ENCODE assay signal across 20 cellular contexts in the genomic region with DNA sequence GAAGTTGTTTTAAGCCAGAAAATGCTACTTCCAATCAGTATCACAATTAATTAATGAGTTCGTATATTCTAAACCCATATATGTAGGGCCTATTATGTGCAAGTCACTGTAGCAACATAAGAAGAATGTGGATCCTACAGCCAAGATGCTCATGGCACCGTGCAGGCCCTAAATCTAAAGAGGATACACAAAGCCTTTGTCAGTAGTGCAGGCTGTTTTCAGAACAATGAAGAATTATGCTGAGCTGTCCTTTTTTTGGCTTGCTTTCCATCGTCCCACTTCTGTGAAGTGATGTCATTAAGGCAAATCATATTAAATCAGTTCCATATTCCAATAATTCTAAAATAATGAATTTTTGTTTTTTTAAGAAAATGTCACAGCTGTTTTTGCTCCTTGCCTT.
DNase-seq lines count a peak whose midpoint lies in the region; ATAC-seq and TF ChIP-seq lines count a peak whose summit lies in the region.
"Had no signal": no experiment of that assay in that cellular context is flagged by ENCODE, and none has a peak within 500 bp of the region (broad histone marks: within the 10 kb centered on the region; RNA-seq: fewer than 3 reads in every experiment).

No MANE protein-coding gene starts in this region.

- H3K27ac Mint-ChIP-seq in GM23338: 0 out of 2 replicates have a peak overlapping the region, but pooled peaks have one; percentile 38
- H3K27ac Mint-ChIP-seq: CD8-positive, alpha-beta T cell had no signal

- H3K27ac ChIP-seq in GM23338 (ENCODE audit: low read depth) (no peak overlapping the region), cingulate gyrus (ENCODE audit: low read depth, low read length) (peak overlapping the region; percentile 58), layer of hippocampus (ENCODE audit: low read depth, low read length) (peak overlapping the region; percentile 60), aorta (ENCODE audit: low read depth in 1 of 2, low read length in 2 of 2) (no peak overlapping the region)
- H3K27ac ChIP-seq: BLaER1 treated with 17β-estradiol and CSF1 and Interleukin-3, amounts not matched to agents 10 nM and 100 nM had no signal

- intact Hi-C loops in aorta (cut with DNase I): no loop called here

- no peaks in the 10 kb centered on the region for H3K9me3 Mint-ChIP-seq in GM23338
- H3K9me3 Mint-ChIP-seq: CD8-positive, alpha-beta T cell had no signal

- 66 to 71% methylated on average over 3 of the region's 3 CpGs for WGBS in aorta, 2 donors

- H3K4me3 Mint-ChIP-seq in GM23338: no peak overlapping the region
- H3K4me3 Mint-ChIP-seq: CD8-positive, alpha-beta T cell had no signal

- H3K79me2 ChIP-seq in GM23338 (replicated peaks; ENCODE audit: insufficient read depth): no peaks in the 10 kb centered on the region

- H4K20me1 ChIP-seq in GM23338 (replicated peaks; ENCODE audit: insufficient read depth): no peaks in the 10 kb centered on the region
- H4K20me1 ChIP-seq: BLaER1 treated with 17β-estradiol and CSF1 and Interleukin-3, amounts not matched to agents 10 nM and 100 nM had no signal

- H3K4me3 ChIP-seq in GM23338 (no peak overlapping the region), aorta (ENCODE audit: low read length in 2 of 2) (no peak overlapping the region)
- H3K4me3 ChIP-seq: BLaER1 treated with 17β-estradiol and CSF1 and Interleukin-3, amounts not matched to agents 10 nM and 100 nM had no signal

- H3K36me3 ChIP-seq in GM23338 (ENCODE audit: insufficient read depth) (no peaks in the 10 kb centered on the region), aorta (ENCODE audit: control insufficient read depth in 1 of 2, insufficient read depth in 2 of 2, low read length in 1 of 2) (no peaks in the 10 kb centered on the region)
- H3K36me3 ChIP-seq: BLaER1 treated with 17β-estradiol and CSF1 and Interleukin-3, amounts not matched to agents 10 nM and 100 nM had no signal

- no peak overlapping the region for H3K4me2 ChIP-seq in GM23338
- H3K4me2 ChIP-seq: BLaER1 treated with 17β-estradiol and CSF1 and Interleukin-3, amounts not matched to agents 10 nM and 100 nM had no signal

- H2AFZ ChIP-seq in GM23338: no peak overlapping the region

- H3K27me3 ChIP-seq in GM23338 (ENCODE audit: insufficient read depth) (no peaks in the 10 kb centered on the region), layer of hippocampus (ENCODE audit: control insufficient read depth, insufficient read depth, low read length) (no peaks in the 10 kb centered on the region), aorta (ENCODE audit: control insufficient read depth in 1 of 2, insufficient read depth in 2 of 2, low read length in 1 of 2) (no peaks in the 10 kb centered on the region)
- H3K27me3 ChIP-seq: BLaER1 treated with 17β-estradiol and CSF1 and Interleukin-3, amounts not matched to agents 10 nM and 100 nM had no signal

- no peaks in the 10 kb centered on the region; the same call in 2 of the 3 replicates for H3K36me3 Mint-ChIP-seq in GM23338 (ENCODE audit: low read depth)
- H3K36me3 Mint-ChIP-seq: CD8-positive, alpha-beta T cell had no signal

- ATAC-seq in GM23338: no peak
- no peak for ATAC-seq in GM21529 (IDR thresholded peaks at IDR 0.05; ENCODE audit: unreplicated experiment)
- no peak for ATAC-seq in aorta (ENCODE audit: low FRiP score)
- no peak for ATAC-seq in HG03442 (IDR thresholded peaks at IDR 0.05; ENCODE audit: unreplicated experiment)
- ATAC-seq: CD8-positive, alpha-beta T cell had no signal

- H3K9me3 ChIP-seq in aorta (ENCODE audit: control insufficient read depth, low read length): no peaks in the 10 kb centered on the region
- H3K9me3 ChIP-seq: BLaER1 treated with 17β-estradiol and CSF1 and Interleukin-3, amounts not matched to agents 10 nM and 100 nM had no signal

- peaks cover 32% of the 10 kb centered on the region for H3K4me1 Mint-ChIP-seq in GM23338

- DNase-seq in GM23338 (ENCODE audit: low spot score) (no peak), putamen (ENCODE audit: low spot score) (peak; percentile 52), aorta (no peak), H4 (ENCODE audit: low spot score) (no peak)
- DNase-seq: Calu3; CD8-positive, alpha-beta T cell; EL; GOT3; Karpas-422; NCI-H1417 treated with DMSO at 0.1 percent for 48 hours; NCI-H1930; NCI-H345; NCI-H524 treated with DMSO at 0.1 percent for 48 hours; RPMI8226; SIG-M5 had no signal

- H3F3A ChIP-seq in GM23338 (replicated peaks; ENCODE audit: low read depth): no peaks in the 10 kb centered on the region

- no peak for TF ChIP-seq CTCF in GM23338 (conservative IDR thresholded peaks at IDR 0.05; ENCODE audit: low read depth in 2 of 2)

- H3K27me3 Mint-ChIP-seq in GM23338 (ENCODE audit: insufficient read depth, low read depth, poor library complexity): peaks cover 2% of the 10 kb centered on the region

- peaks cover 28% of the 10 kb centered on the region for H3K4me1 ChIP-seq in GM23338 (ENCODE audit: insufficient read depth)
- no peaks in the 10 kb centered on the region for H3K4me1 ChIP-seq in aorta (ENCODE audit: control insufficient read depth in 1 of 2, insufficient read depth in 2 of 2, low read length in 2 of 2)
- H3K4me1 ChIP-seq: BLaER1 treated with 17β-estradiol and CSF1 and Interleukin-3, amounts not matched to agents 10 nM and 100 nM had no signal

- no peaks in the 10 kb centered on the region for H3K9me2 ChIP-seq in GM23338 (ENCODE audit: insufficient read depth)

TF ChIP-seq in GM23338, 12 proteins besides CTCF, POLR2A, EP300 and RAD21 (continues in another document):
- TF ChIP-seq ZNF331 (CRISPR knock-in tag; IDR thresholded peaks at IDR 0.05; ENCODE audit: low read depth) (no peak), CREB1 (CRISPR knock-in tag; IDR thresholded peaks at IDR 0.05; ENCODE audit: low read depth) (no peak), ZNF114 (CRISPR knock-in tag; IDR thresholded peaks at IDR 0.05) (no peak), JUNB (IDR thresholded peaks at IDR 0.05; ENCODE audit: unreplicated experiment) (no peak), STAT1 (IDR thresholded peaks at IDR 0.05; ENCODE audit: unreplicated experiment) (no peak), POLR2AphosphoS5 (IDR thresholded peaks at IDR 0.05; ENCODE audit: low read depth) (no peak), EZH2 (IDR thresholded peaks at IDR 0.05; ENCODE audit: low read depth, unreplicated experiment) (no peak), NANOG (IDR thresholded peaks at IDR 0.05; ENCODE audit: borderline replicate concordance) (no peak)
- TF ChIP-seq, protein P1, sequence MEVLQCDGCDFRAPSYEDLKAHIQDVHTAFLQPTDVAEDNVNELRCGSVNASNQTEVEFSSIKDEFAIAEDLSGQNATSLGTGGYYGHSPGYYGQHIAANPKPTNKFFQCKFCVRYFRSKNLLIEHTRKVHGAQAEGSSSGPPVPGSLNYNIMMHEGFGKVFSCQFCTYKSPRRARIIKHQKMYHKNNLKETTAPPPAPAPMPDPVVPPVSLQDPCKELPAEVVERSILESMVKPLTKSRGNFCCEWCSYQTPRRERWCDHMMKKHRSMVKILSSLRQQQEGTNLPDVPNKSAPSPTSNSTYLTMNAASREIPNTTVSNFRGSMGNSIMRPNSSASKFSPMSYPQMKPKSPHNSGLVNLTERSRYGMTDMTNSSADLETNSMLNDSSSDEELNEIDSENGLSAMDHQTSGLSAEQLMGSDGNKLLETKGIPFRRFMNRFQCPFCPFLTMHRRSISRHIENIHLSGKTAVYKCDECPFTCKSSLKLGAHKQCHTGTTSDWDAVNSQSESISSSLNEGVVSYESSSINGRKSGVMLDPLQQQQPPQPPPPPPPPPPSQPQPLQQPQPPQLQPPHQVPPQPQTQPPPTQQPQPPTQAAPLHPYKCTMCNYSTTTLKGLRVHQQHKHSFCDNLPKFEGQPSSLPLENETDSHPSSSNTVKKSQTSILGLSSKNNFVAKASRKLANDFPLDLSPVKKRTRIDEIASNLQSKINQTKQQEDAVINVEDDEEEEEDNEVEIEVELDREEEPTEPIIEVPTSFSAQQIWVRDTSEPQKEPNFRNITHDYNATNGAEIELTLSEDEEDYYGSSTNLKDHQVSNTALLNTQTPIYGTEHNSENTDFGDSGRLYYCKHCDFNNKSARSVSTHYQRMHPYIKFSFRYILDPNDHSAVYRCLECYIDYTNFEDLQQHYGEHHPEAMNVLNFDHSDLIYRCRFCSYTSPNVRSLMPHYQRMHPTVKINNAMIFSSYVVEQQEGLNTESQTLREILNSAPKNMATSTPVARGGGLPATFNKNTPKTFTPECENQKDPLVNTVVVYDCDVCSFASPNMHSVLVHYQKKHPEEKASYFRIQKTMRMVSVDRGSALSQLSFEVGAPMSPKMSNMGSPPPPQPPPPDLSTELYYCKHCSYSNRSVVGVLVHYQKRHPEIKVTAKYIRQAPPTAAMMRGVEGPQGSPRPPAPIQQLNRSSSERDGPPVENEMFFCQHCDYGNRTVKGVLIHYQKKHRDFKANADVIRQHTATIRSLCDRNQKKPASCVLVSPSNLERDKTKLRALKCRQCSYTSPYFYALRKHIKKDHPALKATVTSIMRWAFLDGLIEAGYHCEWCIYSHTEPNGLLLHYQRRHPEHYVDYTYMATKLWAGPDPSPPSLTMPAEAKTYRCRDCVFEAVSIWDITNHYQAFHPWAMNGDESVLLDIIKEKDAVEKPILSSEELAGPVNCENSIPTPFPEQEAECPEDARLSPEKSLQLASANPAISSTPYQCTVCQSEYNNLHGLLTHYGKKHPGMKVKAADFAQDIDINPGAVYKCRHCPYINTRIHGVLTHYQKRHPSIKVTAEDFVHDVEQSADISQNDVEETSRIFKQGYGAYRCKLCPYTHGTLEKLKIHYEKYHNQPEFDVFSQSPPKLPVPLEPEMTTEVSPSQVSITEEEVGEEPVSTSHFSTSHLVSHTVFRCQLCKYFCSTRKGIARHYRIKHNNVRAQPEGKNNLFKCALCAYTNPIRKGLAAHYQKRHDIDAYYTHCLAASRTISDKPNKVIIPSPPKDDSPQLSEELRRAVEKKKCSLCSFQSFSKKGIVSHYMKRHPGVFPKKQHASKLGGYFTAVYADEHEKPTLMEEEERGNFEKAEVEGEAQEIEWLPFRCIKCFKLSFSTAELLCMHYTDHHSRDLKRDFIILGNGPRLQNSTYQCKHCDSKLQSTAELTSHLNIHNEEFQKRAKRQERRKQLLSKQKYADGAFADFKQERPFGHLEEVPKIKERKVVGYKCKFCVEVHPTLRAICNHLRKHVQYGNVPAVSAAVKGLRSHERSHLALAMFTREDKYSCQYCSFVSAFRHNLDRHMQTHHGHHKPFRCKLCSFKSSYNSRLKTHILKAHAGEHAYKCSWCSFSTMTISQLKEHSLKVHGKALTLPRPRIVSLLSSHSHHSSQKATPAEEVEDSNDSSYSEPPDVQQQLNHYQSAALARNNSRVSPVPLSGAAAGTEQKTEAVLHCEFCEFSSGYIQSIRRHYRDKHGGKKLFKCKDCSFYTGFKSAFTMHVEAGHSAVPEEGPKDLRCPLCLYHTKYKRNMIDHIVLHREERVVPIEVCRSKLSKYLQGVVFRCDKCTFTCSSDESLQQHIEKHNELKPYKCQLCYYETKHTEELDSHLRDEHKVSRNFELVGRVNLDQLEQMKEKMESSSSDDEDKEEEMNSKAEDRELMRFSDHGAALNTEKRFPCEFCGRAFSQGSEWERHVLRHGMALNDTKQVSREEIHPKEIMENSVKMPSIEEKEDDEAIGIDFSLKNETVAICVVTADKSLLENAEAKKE (CRISPR knock-in tag; IDR thresholded peaks at IDR 0.05): no peak

Comparison
In these comparisons a context has a peak if more than half of its experiments do, and no peak if none do; other contexts are left out.
1. H3K27ac ChIP-seq: peak in cingulate gyrus (single experiment) and layer of hippocampus (single experiment); none in GM23338 (single experiment) and aorta (0 of 2).